ENCODE assay signal across 8 cellular contexts in the genomic region with DNA sequence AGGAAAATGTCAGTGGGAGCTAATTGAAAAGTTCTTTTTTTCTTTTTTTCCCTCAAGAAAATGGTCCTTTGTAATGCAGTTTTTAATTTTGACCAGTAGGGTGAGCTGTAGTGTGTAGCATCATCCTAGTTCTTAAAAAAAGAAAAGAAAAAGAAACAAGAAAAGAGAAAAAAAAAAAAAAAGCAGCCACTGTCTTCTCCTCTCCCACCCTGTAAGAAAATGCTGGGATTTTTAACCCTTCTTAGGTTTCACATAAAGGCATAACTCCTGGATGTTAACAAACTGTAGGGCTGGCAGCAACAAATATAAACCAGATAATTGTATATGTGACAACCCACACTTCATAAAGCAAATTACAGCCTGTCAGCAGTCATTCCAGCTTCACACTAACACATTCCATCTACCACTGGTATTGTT.
DNase-seq lines count a peak whose midpoint lies in the region; ATAC-seq and TF ChIP-seq lines count a peak whose summit lies in the region.

No MANE protein-coding gene starts in this region.

- CTCF ChIA-PET in activated CD4-positive, alpha-beta memory T cell treated with anti-CD3 and anti-CD28 coated beads, Interleukin-2, amount 10 ng/mL, durations not matched to agents 7 days and 5 days (lab: Charles Lee) = interaction anchor here (0.6 to 4.6 kb wide), 51 partner anchors 9 to 1231 kb away, joined by 3 to 39 read pairs (median 4); partner anchors contain the start of genes CDK5RAP3 and HOXB5

- ATAC-seq in HG03135 (IDR thresholded peaks at IDR 0.05; ENCODE audit: unreplicated experiment) = no peak

- intact Hi-C loops in sigmoid colon (cut with DNase I) (loop anchor here (2.0 to 5.0 kb wide), 2 partner anchors 241 to 265 kb away; partner anchors contain the start of genes HOXB5 and HOXB8), posterior vena cava (cut with DNase I) (loop anchor here (5.0 to 10.0 kb wide), 3 partner anchors 113 to 243 kb away; partner anchors contain the start of genes HOXB3 (in 2 of the 2) and HOXB5 (in 2 of the 2))

- TF ChIP-seq EP300 in sigmoid colon (IDR thresholded peaks at IDR 0.05) = no peak

- no peak for TF ChIP-seq POLR2A in sigmoid colon (IDR thresholded peaks at IDR 0.05)

- H3K4me1 Mint-ChIP-seq in activated CD4-positive, alpha-beta memory T cell treated with anti-CD3 and anti-CD28 coated beads, Interleukin-2, amount 10 ng/mL, durations not matched to agents 7 days and 5 days = peaks cover 11% of the 10 kb centered on the region

- no peaks in the 10 kb centered on the region for H3K36me3 ChIP-seq in H7 (replicated peaks; ENCODE audit: control insufficient read depth, insufficient read depth, low read length)
- no peaks in the 10 kb centered on the region for H3K36me3 ChIP-seq in sigmoid colon

- no peaks in the 10 kb centered on the region for H3K9me3 ChIP-seq in sigmoid colon

- no peak overlapping the region for H3K4me3 Mint-ChIP-seq in activated CD4-positive, alpha-beta memory T cell treated with anti-CD3 and anti-CD28 coated beads, Interleukin-2, amount 10 ng/mL, durations not matched to agents 7 days and 5 days

- peak; percentile 14 for DNase-seq in H7
- peak; percentile 15 for DNase-seq in SK-N-DZ (ENCODE audit: low spot score)
- peak; percentile 70 for DNase-seq in fibroblast of pulmonary artery (ENCODE audit: low read depth)
- no peak for DNase-seq in sigmoid colon
- DNase-seq in posterior vena cava (ENCODE audit: low spot score) = no peak
- DNase-seq in activated CD4-positive, alpha-beta memory T cell treated with anti-CD3 and anti-CD28 coated beads, Interleukin-2, amount 10 ng/mL, durations not matched to agents 7 days and 5 days = no peak

- POLR2A ChIA-PET in activated CD4-positive, alpha-beta memory T cell treated with anti-CD3 and anti-CD28 coated beads, Interleukin-2, amount 10 ng/mL, durations not matched to agents 7 days and 5 days (lab: Charles Lee) = interaction anchor here (0.9 to 1.4 kb wide), 5 partner anchors 9 to 240 kb away, joined by 3 to 5 read pairs (median 4); no protein-coding TSS in a partner anchor

- TF ChIP-seq CTCF in C4-2B (conservative IDR thresholded peaks at IDR 0.05) (peak; percentile 88), fibroblast of pulmonary artery (IDR thresholded peaks at IDR 0.05; ENCODE audit: low read length, missing control alignments) (peak; percentile 61), sigmoid colon (IDR thresholded peaks at IDR 0.05) (peak; percentile 52 to 71 (median 68))

- H3K27me3 Mint-ChIP-seq in activated CD4-positive, alpha-beta memory T cell treated with anti-CD3 and anti-CD28 coated beads, Interleukin-2, amount 10 ng/mL, durations not matched to agents 7 days and 5 days = no peaks in the 10 kb centered on the region

- no peak overlapping the region for H3K27ac ChIP-seq in C4-2B
- no peak overlapping the region for H3K27ac ChIP-seq in sigmoid colon

- no peaks in the 10 kb centered on the region for H3K9me3 Mint-ChIP-seq in activated CD4-positive, alpha-beta memory T cell treated with anti-CD3 and anti-CD28 coated beads, Interleukin-2, amount 10 ng/mL, durations not matched to agents 7 days and 5 days

- H3K4me3 ChIP-seq in H7 (ENCODE audit: insufficient read depth, low read depth, low read length) (no peak overlapping the region), fibroblast of pulmonary artery (replicated peaks; ENCODE audit: low read depth, low read length) (no peak overlapping the region), sigmoid colon (no peak overlapping the region)

- H3K4me1 ChIP-seq in sigmoid colon = no peaks in the 10 kb centered on the region

- peaks cover 13% of the 10 kb centered on the region for H3K36me3 Mint-ChIP-seq in activated CD4-positive, alpha-beta memory T cell treated with anti-CD3 and anti-CD28 coated beads, Interleukin-2, amount 10 ng/mL, durations not matched to agents 7 days and 5 days (ENCODE audit: low read depth)

- H3K27ac Mint-ChIP-seq in activated CD4-positive, alpha-beta memory T cell treated with anti-CD3 and anti-CD28 coated beads, Interleukin-2, amount 10 ng/mL, durations not matched to agents 7 days and 5 days = no peak overlapping the region

- H3K27me3 ChIP-seq in H7 (ENCODE audit: control insufficient read depth, insufficient read depth, low read length) (no peaks in the 10 kb centered on the region; the same call in 1 of the 2 replicates), sigmoid colon (peaks cover 0 to 5% (median 0%) of the 10 kb centered on the region in 3 donors)

Comparison
In these comparisons a context has a peak if more than half of its experiments do, and no peak if none do; other contexts are left out.
1. DNase-seq: peak in H7 (single experiment), SK-N-DZ (single experiment) and fibroblast of pulmonary artery (single experiment); none in sigmoid colon (single experiment), posterior vena cava (single experiment) and activated CD4-positive, alpha-beta memory T cell treated with anti-CD3 and anti-CD28 coated beads, Interleukin-2, amount 10 ng/mL, durations not matched to agents 7 days and 5 days (single experiment).
2. Peak in every context shown above with its lines, with median percentiles within 50 percentile points of each other: CTCF ChIP-seq.